ENCODE assay signal across 14 cellular contexts in the genomic region with DNA sequence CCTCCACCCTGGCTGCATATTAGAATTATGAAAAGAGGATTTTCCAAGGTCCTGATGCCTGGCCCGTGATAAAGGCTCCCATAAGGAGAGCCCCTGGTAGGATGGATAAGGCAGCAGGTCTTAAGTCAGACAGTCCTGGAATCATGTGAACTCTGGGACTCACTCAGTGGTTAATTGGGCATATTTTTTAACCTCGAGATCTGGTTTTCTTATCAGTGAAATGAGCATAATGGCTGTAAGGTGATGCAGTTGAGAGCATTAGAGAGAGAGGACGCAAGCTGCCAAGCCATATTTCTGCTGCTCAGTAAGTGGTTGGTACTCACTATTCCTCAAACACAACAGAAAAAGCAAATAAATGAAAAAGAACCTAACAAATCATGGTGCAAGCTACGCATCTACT. TPM values are rescaled to one million over a fixed set of nuclear protein-coding genes. Genes with fewer than 3 reads are reported as not detected.
DNase-seq lines count a peak whose midpoint lies in the region; ATAC-seq and TF ChIP-seq lines count a peak whose summit lies in the region.
"Had no signal": no experiment of that assay in that cellular context is flagged by ENCODE, and none has a peak within 500 bp of the region (broad histone marks: within the 10 kb centered on the region; RNA-seq: fewer than 3 reads in every experiment).

No MANE protein-coding gene starts in this region.

- H3K36me3 Mint-ChIP-seq in activated T-cell treated with anti-CD3 and anti-CD28 coated beads, Interleukin-2, amount 50 U/mL, for 24 hours (ENCODE audit: low read depth) = peaks cover 11% of the 10 kb centered on the region
- H3K36me3 Mint-ChIP-seq in activated T-cell treated with anti-CD3 and anti-CD28 coated beads, Interleukin-2, amount 50 U/mL, for 72 hours (ENCODE audit: insufficient read depth in 2 of 2) = peaks cover 1 to 3% of the 10 kb centered on the region in 2 donors
- H3K36me3 Mint-ChIP-seq in T-helper 17 cell (ENCODE audit: low read depth) (no peaks in the 10 kb centered on the region), natural killer cell (peaks cover 7% of the 10 kb centered on the region)

- H3K4me1 Mint-ChIP-seq in activated T-cell treated with anti-CD3 and anti-CD28 coated beads, Interleukin-2, amount 50 U/mL, for 24 hours (ENCODE audit: low read depth) = peaks cover 65% of the 10 kb centered on the region
- peaks cover 29% of the 10 kb centered on the region for H3K4me1 Mint-ChIP-seq in activated T-cell treated with anti-CD3 and anti-CD28 coated beads, Interleukin-2, amount 50 U/mL, for 72 hours (ENCODE audit: low read depth)
- peaks cover 39% of the 10 kb centered on the region for H3K4me1 Mint-ChIP-seq in T-helper 17 cell
- H3K4me1 Mint-ChIP-seq in natural killer cell = peaks cover 84 to 85% of the 10 kb centered on the region in 2 donors

- H3K4me1 ChIP-seq in body of pancreas = no peaks in the 10 kb centered on the region

- TF ChIP-seq POLR2A in body of pancreas (IDR thresholded peaks at IDR 0.05) = no peak

- ATAC-seq in activated T-cell treated with anti-CD3 and anti-CD28 coated beads, Interleukin-2, amount 50 U/mL, for 72 hours (replicated peaks in 1 of 2) = no peak
- no peak for ATAC-seq in T-helper 17 cell
- no peak for ATAC-seq in natural killer cell
- ATAC-seq in body of pancreas = no peak

- no peaks in the 10 kb centered on the region for H3K27me3 Mint-ChIP-seq in activated T-cell treated with anti-CD3 and anti-CD28 coated beads, Interleukin-2, amount 50 U/mL, for 24 hours
- H3K27me3 Mint-ChIP-seq in activated T-cell treated with anti-CD3 and anti-CD28 coated beads, Interleukin-2, amount 50 U/mL, for 72 hours (ENCODE audit: low read depth) = no peaks in the 10 kb centered on the region
- no peaks in the 10 kb centered on the region for H3K27me3 Mint-ChIP-seq in T-helper 17 cell
- no peaks in the 10 kb centered on the region for H3K27me3 Mint-ChIP-seq in natural killer cell (ENCODE audit: low read depth in 2 of 2)
- H3K27me3 Mint-ChIP-seq: CD4-positive, CD25-positive, alpha-beta regulatory T cell had no signal

- TF ChIP-seq CTCF in natural killer cell (IDR thresholded peaks at IDR 0.05) (no peak), body of pancreas (IDR thresholded peaks at IDR 0.05) (no peak)

- no peaks in the 10 kb centered on the region for H3K27me3 ChIP-seq in body of pancreas

- 54 to 64% methylated on average over 4 of the region's 4 CpGs for WGBS in body of pancreas, 2 donors

- H3K9me3 Mint-ChIP-seq in activated T-cell treated with anti-CD3 and anti-CD28 coated beads, Interleukin-2, amount 50 U/mL, for 24 hours = no peaks in the 10 kb centered on the region
- H3K9me3 Mint-ChIP-seq in activated T-cell treated with anti-CD3 and anti-CD28 coated beads, Interleukin-2, amount 50 U/mL, for 72 hours = no peaks in the 10 kb centered on the region
- no peaks in the 10 kb centered on the region for H3K9me3 Mint-ChIP-seq in natural killer cell
- H3K9me3 Mint-ChIP-seq: CD4-positive, CD25-positive, alpha-beta regulatory T cell had no signal

- DNase-seq in activated T-cell treated with anti-CD3 and anti-CD28 coated beads, Interleukin-2, amount 50 U/mL, for 24 hours = no peak
- no peak for DNase-seq in activated T-cell treated with anti-CD3 and anti-CD28 coated beads, Interleukin-2, amount 50 U/mL, for 72 hours
- DNase-seq in T-helper 17 cell (no peak), natural killer cell (no peak), body of pancreas (no peak), NCI-H146 (lab: John Stamatoyannopoulos, UW) (no peak), NCI-H1417 treated with DMSO at 0.1 percent for 48 hours (lab: John Stamatoyannopoulos, UW) (no peak)
- DNase-seq: CD4-positive, CD25-positive, alpha-beta regulatory T cell; GF-D8; KBM-7; NCI-H1092 treated with DMSO at 0.1 percent for 48 hours; NCI-H187 treated with DMSO at 0.1 percent for 48 hours; NCI-H446; PC-9 had no signal

- H3K4me3 ChIP-seq in body of pancreas = no peak overlapping the region
- H3K4me3 ChIP-seq: PC-9 had no signal

- H3K4me3 Mint-ChIP-seq in activated T-cell treated with anti-CD3 and anti-CD28 coated beads, Interleukin-2, amount 50 U/mL, for 24 hours = no peak overlapping the region
- no peak overlapping the region for H3K4me3 Mint-ChIP-seq in activated T-cell treated with anti-CD3 and anti-CD28 coated beads, Interleukin-2, amount 50 U/mL, for 72 hours
- H3K4me3 Mint-ChIP-seq in T-helper 17 cell (no peak overlapping the region), natural killer cell (peak overlapping the region; percentile 73)
- H3K4me3 Mint-ChIP-seq: CD4-positive, CD25-positive, alpha-beta regulatory T cell had no signal

- H3K9me3 ChIP-seq in T-helper 17 cell (ENCODE audit: control insufficient read depth, low read length, poor library complexity, severe bottlenecking) (no peaks in the 10 kb centered on the region), body of pancreas (no peaks in the 10 kb centered on the region)

- H3K27ac Mint-ChIP-seq in activated T-cell treated with anti-CD3 and anti-CD28 coated beads, Interleukin-2, amount 50 U/mL, for 24 hours = peak overlapping the region; percentile 18
- H3K27ac Mint-ChIP-seq in activated T-cell treated with anti-CD3 and anti-CD28 coated beads, Interleukin-2, amount 50 U/mL, for 72 hours = no peak overlapping the region
- H3K27ac Mint-ChIP-seq in T-helper 17 cell (peak overlapping the region; percentile 94), natural killer cell (peak overlapping the region; percentile 95 to 96)

- peaks cover 0 to 1% of the 10 kb centered on the region in 2 donors for H3K36me3 ChIP-seq in body of pancreas (replicated peaks in 1 of 2; ENCODE audit: insufficient read depth in 1 of 2, low read depth in 2 of 2)

- intact Hi-C loops in natural killer cell (cut with micrococcal nuclease) (no loop called here), body of pancreas (cut with DNase I) (no loop called here)

- no peak overlapping the region for H3K27ac ChIP-seq in body of pancreas
- H3K27ac ChIP-seq: PC-9 had no signal

RNA-seq across cellular contexts. Expression of a gene that starts 57.6 kb away (rescaled TPM):
- 10 to 100 TPM; 25.8 to 26.7 TPM for total RNA-seq in activated T-cell treated with anti-CD3 and anti-CD28 coated beads, Interleukin-2, amount 50 U/mL, for 72 hours
- total RNA-seq in T-helper 17 cell (10 to 100 TPM; 14.1 to 18.0 TPM), natural killer cell (10 to 100 TPM; 30.6 to 38.6 (median 38.3) TPM), body of pancreas (10 to 100 TPM; 10.9 to 19.7 TPM)
